Comparison of ENCODE assay signal across 20 cellular contexts in genomic region chr1:216168481-216169005, GRCh38.
"Had no signal": no experiment of that assay in that cellular context is flagged by ENCODE, and none has a peak within 500 bp of the region (broad histone marks: within the 10 kb centered on the region; RNA-seq: fewer than 3 reads in every experiment).

No MANE protein-coding gene starts in this region.

- ATAC-seq: esophagus mucosa; gastroesophageal sphincter; heart left ventricle; left cardiac atrium; left lung; mucosa of descending colon; natural killer cell treated with Interleukin-12 subunit alpha and Interleukin-12 subunit beta and Interleukin-15 and Interleukin-18, amount 100 ng/mL, for 72 hours; sciatic nerve; stimulated activated effector memory CD8-positive, alpha-beta T cell treated with anti-CD3 and anti-CD28 coated beads, Interleukin-12 subunit alpha, Interleukin-12 subunit beta, amount 100 ng/mL, for 72 hours had no signal

- DNase-seq: dorsolateral prefrontal cortex; effector CD4-positive, alpha-beta T cell; foreskin fibroblast; heart left ventricle; kidney; left cardiac atrium; left lung; mesenchymal stem cell; mucosa of descending colon; naive B cell; stimulated activated CD4-positive, alpha-beta T cell treated with anti-CD3 and anti-CD28 coated beads, Interleukin-2, amount 100 ng/mL, for 24 hours; stimulated activated CD4-positive, alpha-beta T cell treated with anti-CD3 and anti-CD28 coated beads, Interleukin-4, amount 100 ng/mL, for 24 hours; stimulated activated naive CD4-positive, alpha-beta T cell treated with Interleukin-2 at 50 U/mL for 16 hours; stomach; thyroid gland had no signal
